Comparison of ENCODE assay signal across 8 cellular contexts in the genomic region with DNA sequence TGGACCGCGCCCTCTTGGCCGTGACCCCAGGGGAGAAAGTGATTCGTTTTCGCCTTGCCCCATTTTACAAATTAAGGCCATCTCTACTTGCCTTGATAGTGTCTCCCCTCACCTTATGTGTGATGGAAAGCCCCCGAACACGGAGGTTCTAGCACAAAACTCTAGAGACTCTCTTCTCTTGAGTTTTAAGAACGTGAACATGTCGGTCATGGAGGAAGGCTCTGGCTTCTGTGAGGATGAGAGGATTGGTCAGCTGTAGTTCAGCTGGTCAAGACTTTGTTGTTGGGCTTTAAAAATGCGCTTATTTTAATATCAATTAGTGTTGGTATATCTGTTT. TPM values are rescaled to one million over a fixed set of nuclear protein-coding genes. Genes with fewer than 3 reads are reported as not detected.
DNase-seq lines count a peak whose midpoint lies in the region; ATAC-seq lines count a peak whose summit lies in the region.

No MANE protein-coding gene starts in this region.

- peak; percentile 10 for DNase-seq in NCI-H1694 treated with DMSO at 0.1 percent for 48 hours (lab: John Stamatoyannopoulos, UW)
- DNase-seq in NCI-H1694 (lab: John Stamatoyannopoulos, UW): no peak
- DNase-seq in activated naive CD4-positive, alpha-beta T cell treated with anti-CD3 and anti-CD28 coated beads, Interleukin-2, amount 50 U/mL, for 72 hours (ENCODE audit: low spot score in 2 of 2): no peak
- no peak for DNase-seq in stimulated activated effector memory CD8-positive, alpha-beta T cell treated with anti-CD3 and anti-CD28 coated beads, Interleukin-12 subunit alpha, Interleukin-12 subunit beta, amount 100 ng/mL, for 72 hours (ENCODE audit: low spot score in 2 of 2)
- no peak for DNase-seq in hippocampal formation (lab: John Stamatoyannopoulos, UW)

- H3K9me3 Mint-ChIP-seq in activated naive CD4-positive, alpha-beta T cell treated with anti-CD3 and anti-CD28 coated beads, Interleukin-2, amount 50 U/mL, for 72 hours: no peaks in the 10 kb centered on the region
- no peaks in the 10 kb centered on the region for H3K9me3 Mint-ChIP-seq in stimulated activated effector memory CD8-positive, alpha-beta T cell treated with anti-CD3 and anti-CD28 coated beads, Interleukin-12 subunit alpha, Interleukin-12 subunit beta, amount 100 ng/mL, for 72 hours

- no peaks in the 10 kb centered on the region for H3K27me3 ChIP-seq in iPS-15b (ENCODE audit: control insufficient read depth, insufficient read depth, low read length)

- H3K4me3 ChIP-seq in iPS-15b (ENCODE audit: low read depth, low read length): peak overlapping the region; percentile 91

- peak overlapping the region; percentile 90 for H3K9ac ChIP-seq in iPS-15b (ENCODE audit: low read depth, low read length)

- H3K36me3 ChIP-seq in iPS-15b (ENCODE audit: control insufficient read depth, insufficient read depth, low read length): no peaks in the 10 kb centered on the region

- peaks cover 10% of the 10 kb centered on the region for H3K4me1 ChIP-seq in iPS-15b (ENCODE audit: control insufficient read depth, insufficient read depth, low read length)

- peak overlapping the region; percentile 94 to 95 for H3K27ac Mint-ChIP-seq in activated naive CD4-positive, alpha-beta T cell treated with anti-CD3 and anti-CD28 coated beads, Interleukin-2, amount 50 U/mL, for 72 hours
- H3K27ac Mint-ChIP-seq in stimulated activated effector memory CD8-positive, alpha-beta T cell treated with anti-CD3 and anti-CD28 coated beads, Interleukin-12 subunit alpha, Interleukin-12 subunit beta, amount 100 ng/mL, for 72 hours: peak overlapping the region; percentile 89

- no peaks in the 10 kb centered on the region for H3K9me3 ChIP-seq in iPS-15b (ENCODE audit: control insufficient read depth, insufficient read depth, low read length)

- peaks cover 0 to 13% of the 10 kb centered on the region in 2 donors for H3K36me3 Mint-ChIP-seq in activated naive CD4-positive, alpha-beta T cell treated with anti-CD3 and anti-CD28 coated beads, Interleukin-2, amount 50 U/mL, for 72 hours
- H3K36me3 Mint-ChIP-seq in stimulated activated effector memory CD8-positive, alpha-beta T cell treated with anti-CD3 and anti-CD28 coated beads, Interleukin-12 subunit alpha, Interleukin-12 subunit beta, amount 100 ng/mL, for 72 hours: peaks cover 43% of the 10 kb centered on the region

- no peaks in the 10 kb centered on the region for H3K4me1 Mint-ChIP-seq in stimulated activated effector memory CD8-positive, alpha-beta T cell treated with anti-CD3 and anti-CD28 coated beads, Interleukin-12 subunit alpha, Interleukin-12 subunit beta, amount 100 ng/mL, for 72 hours

- ATAC-seq in HG03066 (IDR thresholded peaks at IDR 0.05; ENCODE audit: low read depth, unreplicated experiment): peak; percentile 16
- ATAC-seq in activated naive CD4-positive, alpha-beta T cell treated with anti-CD3 and anti-CD28 coated beads, Interleukin-2, amount 50 U/mL, for 72 hours: no peak
- peak; percentile 52 for ATAC-seq in stimulated activated effector memory CD8-positive, alpha-beta T cell treated with anti-CD3 and anti-CD28 coated beads, Interleukin-12 subunit alpha, Interleukin-12 subunit beta, amount 100 ng/mL, for 72 hours
- no peak for ATAC-seq in HG02588 (IDR thresholded peaks at IDR 0.05; ENCODE audit: unreplicated experiment)

- H3K4me3 Mint-ChIP-seq in stimulated activated effector memory CD8-positive, alpha-beta T cell treated with anti-CD3 and anti-CD28 coated beads, Interleukin-12 subunit alpha, Interleukin-12 subunit beta, amount 100 ng/mL, for 72 hours: peak overlapping the region; percentile 86

RNA-seq across cellular contexts. Expression of gene DYNC1I2, which starts 0.8 kb away (rescaled TPM):
- 10 to 100 TPM; 25.5 to 52.9 TPM for total RNA-seq in activated naive CD4-positive, alpha-beta T cell treated with anti-CD3 and anti-CD28 coated beads, Interleukin-2, amount 50 U/mL, for 72 hours

Comparison
In these comparisons a context has a peak if more than half of its experiments do, and no peak if none do; other contexts are left out.
1. ATAC-seq: peak in HG03066 (single experiment) and stimulated activated effector memory CD8-positive, alpha-beta T cell treated with anti-CD3 and anti-CD28 coated beads, Interleukin-12 subunit alpha, Interleukin-12 subunit beta, amount 100 ng/mL, for 72 hours (single experiment); none in activated naive CD4-positive, alpha-beta T cell treated with anti-CD3 and anti-CD28 coated beads, Interleukin-2, amount 50 U/mL, for 72 hours (0 of 2) and HG02588 (single experiment).